In genomic region chr6:37077459-37078296, GRCh38 we compare ENCODE assay signal across 9 cellular contexts.
DNase-seq lines count a peak whose midpoint lies in the region; ATAC-seq, FAIRE-seq and TF ChIP-seq lines count a peak whose summit lies in the region.
"Had no signal": no experiment of that assay in that cellular context is flagged by ENCODE, and none has a peak within 500 bp of the region (broad histone marks: within the 10 kb centered on the region; RNA-seq: fewer than 3 reads in every experiment).

No MANE protein-coding gene starts in this region.

- no peak overlapping the region for H3K4me3 ChIP-seq in BLaER1 treated with 17β-estradiol and CSF1 and Interleukin-3, amounts not matched to agents 10 nM and 100 nM
- H3K4me3 ChIP-seq in heart left ventricle: no peak overlapping the region

- WGBS in heart left ventricle, 4 donors: 45 to 50% (median 50%) methylated on average over 15 to 20 of the region's 20 CpGs

- TF ChIP-seq POLR2A in heart left ventricle (IDR thresholded peaks at IDR 0.05): no peak

- peaks cover 23 to 65% (median 52%) of the 10 kb centered on the region in 10 experiments for H3K4me1 ChIP-seq in BLaER1 treated with 17β-estradiol and CSF1 and Interleukin-3, amounts not matched to agents 10 nM and 100 nM
- H3K4me1 ChIP-seq in heart left ventricle: peaks cover 0 to 21% (median 0%) of the 10 kb centered on the region in 12 donors
- H3K4me1 ChIP-seq: Caco-2 had no signal

- peak overlapping the region in 6 of 11 experiments; percentile 18 to 54 (median 42); a peak in 9 of 22 replicates for H3K4me2 ChIP-seq in BLaER1 treated with 17β-estradiol and CSF1 and Interleukin-3, amounts not matched to agents 10 nM and 100 nM

- intact Hi-C loops in heart left ventricle (cut with DNase I): no loop called here
- intact Hi-C loops in posterior cingulate gyrus (cut with DNase I): no loop called here

- no peaks in the 10 kb centered on the region for H3K36me3 ChIP-seq in BLaER1 treated with 17β-estradiol and CSF1 and Interleukin-3, amounts not matched to agents 10 nM and 100 nM
- H3K36me3 ChIP-seq in heart left ventricle: no peaks in the 10 kb centered on the region

- H4K20me1 ChIP-seq in BLaER1 treated with 17β-estradiol and CSF1 and Interleukin-3, amounts not matched to agents 10 nM and 100 nM: no peaks in the 10 kb centered on the region

- DNase-seq in amniotic stem cell (lab: John Stamatoyannopoulos, UW): peak; percentile 68
- DNase-seq in heart left ventricle: peak; percentile 75 to 91 (median 90)
- DNase-seq in posterior cingulate gyrus: peak in 9 of 10 donors; percentile 40 to 92 (median 56)
- DNase-seq in T-helper 2 cell: no peak
- no peak for DNase-seq in GDM1 (lab: John Stamatoyannopoulos, UW)
- DNase-seq in RCC 7860 (ENCODE audit: low spot score): no peak
- DNase-seq: Caco-2 had no signal

- FAIRE-seq in RCC 7860 (lab: Jason Lieb, UNC): no peak

- H3K9ac ChIP-seq in BLaER1 treated with 17β-estradiol and CSF1 and Interleukin-3, amounts not matched to agents 10 nM and 100 nM: peak overlapping the region in 1 of 11 experiments; percentile 6; a peak in 1 of 22 replicates

- no peaks in the 10 kb centered on the region for H3K27me3 ChIP-seq in BLaER1 treated with 17β-estradiol and CSF1 and Interleukin-3, amounts not matched to agents 10 nM and 100 nM
- H3K27me3 ChIP-seq in heart left ventricle: no peaks in the 10 kb centered on the region

- ATAC-seq in heart left ventricle: peak; percentile 71 to 89 (median 87)
- no peak for ATAC-seq in GM21381 (IDR thresholded peaks at IDR 0.05; ENCODE audit: unreplicated experiment)

- H3K9me3 ChIP-seq in BLaER1 treated with 17β-estradiol and CSF1 and Interleukin-3, amounts not matched to agents 10 nM and 100 nM (replicated peaks in 1 of 11): peaks cover 0 to 14% (median 8%) of the 10 kb centered on the region in 11 experiments; a peak in 11 of 22 replicates
- peaks cover 0 to 9% (median 0%) of the 10 kb centered on the region in 12 donors for H3K9me3 ChIP-seq in heart left ventricle
- H3K9me3 ChIP-seq: Caco-2 had no signal

- TF ChIP-seq CTCF in heart left ventricle (IDR thresholded peaks at IDR 0.05): no peak

- peak overlapping the region in 3 of 11 experiments; percentile 6 to 45 (median 36); a peak in 4 of 22 replicates for H3K27ac ChIP-seq in BLaER1 treated with 17β-estradiol and CSF1 and Interleukin-3, amounts not matched to agents 10 nM and 100 nM
- peak overlapping the region in 5 of 12 donors; percentile 18 to 48 (median 30) for H3K27ac ChIP-seq in heart left ventricle

Comparison
In these comparisons a context has a peak if more than half of its experiments do, and no peak if none do; other contexts are left out.
1. DNase-seq: peak in amniotic stem cell (single experiment), heart left ventricle (5 of 5) and posterior cingulate gyrus (9 of 10); none in T-helper 2 cell (0 of 5), GDM1 (single experiment) and RCC 7860 (single experiment).